In the genomic region with DNA sequence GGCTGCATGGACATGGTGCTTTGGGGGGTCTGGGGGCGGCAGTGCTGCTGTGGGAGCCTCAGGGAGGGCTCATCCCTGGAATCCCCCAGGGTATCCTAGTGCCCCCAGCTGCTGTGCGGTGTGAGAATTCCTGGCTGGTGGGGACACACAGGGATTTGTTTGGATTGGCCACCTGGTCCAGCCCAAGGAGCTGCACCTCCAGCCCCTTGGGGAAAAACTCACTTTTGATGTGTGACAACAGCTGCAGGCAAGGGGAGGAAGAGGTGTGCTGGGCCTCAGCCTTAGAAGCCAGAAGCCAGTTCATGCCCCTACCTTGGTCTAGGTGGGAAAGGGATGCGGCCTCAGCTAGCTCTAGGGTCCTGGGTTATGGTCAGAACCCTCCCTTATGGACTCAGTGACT, we compare ENCODE assay signal across 8 cellular contexts. TPM values are rescaled to one million over a fixed set of nuclear protein-coding genes. Genes with fewer than 3 reads are reported as not detected.
"Had no signal": no experiment of that assay in that cellular context is flagged by ENCODE, and none has a peak within 500 bp of the region (broad histone marks: within the 10 kb centered on the region; RNA-seq: fewer than 3 reads in every experiment).

No MANE protein-coding gene starts in this region.

- H3K9me3 ChIP-seq: HAP-1 had no signal

- H3K27ac ChIP-seq: GM23248, HL-60 had no signal

- H3K4me1 ChIP-seq: HAP-1 had no signal

- DNase-seq: GM23248, GOT3 had no signal

- H3K4me3 ChIP-seq: GM23248, HAP-1 had no signal

- H3K36me3 ChIP-seq: HAP-1 had no signal

- ATAC-seq: HepG2 had no signal

RNA-seq across cellular contexts. Expression of gene NEIL1, which starts 19.3 kb away (rescaled TPM):
- total RNA-seq: HT1080 had no signal

RNA-seq across cellular contexts. Expression of gene GOLGA6D, which starts 44.9 kb away (rescaled TPM):
- total RNA-seq: GM23248, H4, HepG2, HT1080 had no signal
- polyA plus RNA-seq: GM23248, IgD-negative memory B cell had no signal
